In genomic region chr20:58625585-58625984, GRCh38 we compare ENCODE assay signal across 2 cellular contexts.
TF ChIP-seq lines count a peak whose summit lies in the region.

No MANE protein-coding gene starts in this region.

TF ChIP-seq in A549, 52 proteins besides CTCF, POLR2A, EP300 and RAD21:
- no peak for TF ChIP-seq JUN (IDR thresholded peaks at IDR 0.05)
- no peak for TF ChIP-seq CBX2 (IDR thresholded peaks at IDR 0.05; ENCODE audit: borderline replicate concordance, low read depth)
- no peak for TF ChIP-seq NFE2L2 (conservative IDR thresholded peaks at IDR 0.05; ENCODE audit: low read length)
- TF ChIP-seq NR3C1 (IDR thresholded peaks at IDR 0.05) = no peak
- no peak for TF ChIP-seq KDM1A (IDR thresholded peaks at IDR 0.05; ENCODE audit: low read depth)
- TF ChIP-seq HES2 (IDR thresholded peaks at IDR 0.05) = no peak

TF ChIP-seq in IMR-90, 13 proteins besides CTCF, POLR2A, EP300 and RAD21:
- TF ChIP-seq MAFK (IDR thresholded peaks at IDR 0.05; ENCODE audit: low read depth, low read length) (no peak), MXI1 (IDR thresholded peaks at IDR 0.05; ENCODE audit: borderline replicate concordance, low read depth, low read length) (no peak), FOS (IDR thresholded peaks at IDR 0.05; ENCODE audit: low read depth, low read length) (no peak), NFE2L2 (IDR thresholded peaks at IDR 0.05; ENCODE audit: low read depth, low read length) (no peak), CEBPB (IDR thresholded peaks at IDR 0.05; ENCODE audit: low read depth, low read length) (no peak), ELK1 (IDR thresholded peaks at IDR 0.05; ENCODE audit: borderline replicate concordance, low read depth, low read length) (no peak)
